In the genomic region with DNA sequence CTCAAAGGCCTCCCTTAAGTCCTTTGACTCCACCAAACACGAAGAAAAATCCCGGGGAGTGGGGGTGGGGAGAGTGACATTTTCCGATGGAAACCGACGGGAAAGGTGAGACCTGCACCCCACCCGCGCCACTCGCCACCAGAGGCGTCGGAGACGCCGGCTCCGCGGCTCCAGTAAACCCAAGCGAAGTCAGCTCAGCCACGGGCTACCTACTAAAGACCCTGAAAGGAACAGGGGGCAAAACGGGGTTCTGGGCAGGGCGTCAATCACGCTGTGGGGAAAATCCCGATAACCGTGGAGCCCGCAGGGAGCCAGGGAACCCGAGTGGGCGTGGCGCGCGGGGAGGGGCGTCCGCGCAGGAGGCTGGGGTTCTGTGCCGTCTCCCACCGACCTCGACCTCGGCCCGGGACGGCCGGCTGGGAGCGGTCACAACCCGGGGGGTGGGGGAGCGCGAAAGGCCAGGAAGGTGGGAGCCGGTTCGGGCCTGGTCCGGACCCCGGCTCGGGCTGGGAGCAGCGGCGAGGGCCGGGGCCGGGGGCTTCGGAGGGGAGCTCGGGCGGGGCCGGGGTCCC, we compare ENCODE assay signal across 1 cellular context.
TF ChIP-seq lines count a peak whose summit lies in the region.

No MANE protein-coding gene starts in this region.

TF ChIP-seq in GM23338, 12 proteins besides CTCF, POLR2A, EP300 and RAD21 (continued from another document):
- TF ChIP-seq REST (IDR thresholded peaks at IDR 0.05; ENCODE audit: unreplicated experiment) (no peak), EZH2phosphoT487 (IDR thresholded peaks at IDR 0.05; ENCODE audit: unreplicated experiment) (no peak), STAT1 (IDR thresholded peaks at IDR 0.05; ENCODE audit: unreplicated experiment) (no peak)
- TF ChIP-seq, protein P1, sequence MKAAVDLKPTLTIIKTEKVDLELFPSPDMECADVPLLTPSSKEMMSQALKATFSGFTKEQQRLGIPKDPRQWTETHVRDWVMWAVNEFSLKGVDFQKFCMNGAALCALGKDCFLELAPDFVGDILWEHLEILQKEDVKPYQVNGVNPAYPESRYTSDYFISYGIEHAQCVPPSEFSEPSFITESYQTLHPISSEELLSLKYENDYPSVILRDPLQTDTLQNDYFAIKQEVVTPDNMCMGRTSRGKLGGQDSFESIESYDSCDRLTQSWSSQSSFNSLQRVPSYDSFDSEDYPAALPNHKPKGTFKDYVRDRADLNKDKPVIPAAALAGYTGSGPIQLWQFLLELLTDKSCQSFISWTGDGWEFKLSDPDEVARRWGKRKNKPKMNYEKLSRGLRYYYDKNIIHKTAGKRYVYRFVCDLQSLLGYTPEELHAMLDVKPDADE (IDR thresholded peaks at IDR 0.05): no peak
- TF ChIP-seq, protein P2, sequence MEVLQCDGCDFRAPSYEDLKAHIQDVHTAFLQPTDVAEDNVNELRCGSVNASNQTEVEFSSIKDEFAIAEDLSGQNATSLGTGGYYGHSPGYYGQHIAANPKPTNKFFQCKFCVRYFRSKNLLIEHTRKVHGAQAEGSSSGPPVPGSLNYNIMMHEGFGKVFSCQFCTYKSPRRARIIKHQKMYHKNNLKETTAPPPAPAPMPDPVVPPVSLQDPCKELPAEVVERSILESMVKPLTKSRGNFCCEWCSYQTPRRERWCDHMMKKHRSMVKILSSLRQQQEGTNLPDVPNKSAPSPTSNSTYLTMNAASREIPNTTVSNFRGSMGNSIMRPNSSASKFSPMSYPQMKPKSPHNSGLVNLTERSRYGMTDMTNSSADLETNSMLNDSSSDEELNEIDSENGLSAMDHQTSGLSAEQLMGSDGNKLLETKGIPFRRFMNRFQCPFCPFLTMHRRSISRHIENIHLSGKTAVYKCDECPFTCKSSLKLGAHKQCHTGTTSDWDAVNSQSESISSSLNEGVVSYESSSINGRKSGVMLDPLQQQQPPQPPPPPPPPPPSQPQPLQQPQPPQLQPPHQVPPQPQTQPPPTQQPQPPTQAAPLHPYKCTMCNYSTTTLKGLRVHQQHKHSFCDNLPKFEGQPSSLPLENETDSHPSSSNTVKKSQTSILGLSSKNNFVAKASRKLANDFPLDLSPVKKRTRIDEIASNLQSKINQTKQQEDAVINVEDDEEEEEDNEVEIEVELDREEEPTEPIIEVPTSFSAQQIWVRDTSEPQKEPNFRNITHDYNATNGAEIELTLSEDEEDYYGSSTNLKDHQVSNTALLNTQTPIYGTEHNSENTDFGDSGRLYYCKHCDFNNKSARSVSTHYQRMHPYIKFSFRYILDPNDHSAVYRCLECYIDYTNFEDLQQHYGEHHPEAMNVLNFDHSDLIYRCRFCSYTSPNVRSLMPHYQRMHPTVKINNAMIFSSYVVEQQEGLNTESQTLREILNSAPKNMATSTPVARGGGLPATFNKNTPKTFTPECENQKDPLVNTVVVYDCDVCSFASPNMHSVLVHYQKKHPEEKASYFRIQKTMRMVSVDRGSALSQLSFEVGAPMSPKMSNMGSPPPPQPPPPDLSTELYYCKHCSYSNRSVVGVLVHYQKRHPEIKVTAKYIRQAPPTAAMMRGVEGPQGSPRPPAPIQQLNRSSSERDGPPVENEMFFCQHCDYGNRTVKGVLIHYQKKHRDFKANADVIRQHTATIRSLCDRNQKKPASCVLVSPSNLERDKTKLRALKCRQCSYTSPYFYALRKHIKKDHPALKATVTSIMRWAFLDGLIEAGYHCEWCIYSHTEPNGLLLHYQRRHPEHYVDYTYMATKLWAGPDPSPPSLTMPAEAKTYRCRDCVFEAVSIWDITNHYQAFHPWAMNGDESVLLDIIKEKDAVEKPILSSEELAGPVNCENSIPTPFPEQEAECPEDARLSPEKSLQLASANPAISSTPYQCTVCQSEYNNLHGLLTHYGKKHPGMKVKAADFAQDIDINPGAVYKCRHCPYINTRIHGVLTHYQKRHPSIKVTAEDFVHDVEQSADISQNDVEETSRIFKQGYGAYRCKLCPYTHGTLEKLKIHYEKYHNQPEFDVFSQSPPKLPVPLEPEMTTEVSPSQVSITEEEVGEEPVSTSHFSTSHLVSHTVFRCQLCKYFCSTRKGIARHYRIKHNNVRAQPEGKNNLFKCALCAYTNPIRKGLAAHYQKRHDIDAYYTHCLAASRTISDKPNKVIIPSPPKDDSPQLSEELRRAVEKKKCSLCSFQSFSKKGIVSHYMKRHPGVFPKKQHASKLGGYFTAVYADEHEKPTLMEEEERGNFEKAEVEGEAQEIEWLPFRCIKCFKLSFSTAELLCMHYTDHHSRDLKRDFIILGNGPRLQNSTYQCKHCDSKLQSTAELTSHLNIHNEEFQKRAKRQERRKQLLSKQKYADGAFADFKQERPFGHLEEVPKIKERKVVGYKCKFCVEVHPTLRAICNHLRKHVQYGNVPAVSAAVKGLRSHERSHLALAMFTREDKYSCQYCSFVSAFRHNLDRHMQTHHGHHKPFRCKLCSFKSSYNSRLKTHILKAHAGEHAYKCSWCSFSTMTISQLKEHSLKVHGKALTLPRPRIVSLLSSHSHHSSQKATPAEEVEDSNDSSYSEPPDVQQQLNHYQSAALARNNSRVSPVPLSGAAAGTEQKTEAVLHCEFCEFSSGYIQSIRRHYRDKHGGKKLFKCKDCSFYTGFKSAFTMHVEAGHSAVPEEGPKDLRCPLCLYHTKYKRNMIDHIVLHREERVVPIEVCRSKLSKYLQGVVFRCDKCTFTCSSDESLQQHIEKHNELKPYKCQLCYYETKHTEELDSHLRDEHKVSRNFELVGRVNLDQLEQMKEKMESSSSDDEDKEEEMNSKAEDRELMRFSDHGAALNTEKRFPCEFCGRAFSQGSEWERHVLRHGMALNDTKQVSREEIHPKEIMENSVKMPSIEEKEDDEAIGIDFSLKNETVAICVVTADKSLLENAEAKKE (CRISPR knock-in tag; IDR thresholded peaks at IDR 0.05): no peak
